ENCODE assay signal across 27 cellular contexts in the genomic region with DNA sequence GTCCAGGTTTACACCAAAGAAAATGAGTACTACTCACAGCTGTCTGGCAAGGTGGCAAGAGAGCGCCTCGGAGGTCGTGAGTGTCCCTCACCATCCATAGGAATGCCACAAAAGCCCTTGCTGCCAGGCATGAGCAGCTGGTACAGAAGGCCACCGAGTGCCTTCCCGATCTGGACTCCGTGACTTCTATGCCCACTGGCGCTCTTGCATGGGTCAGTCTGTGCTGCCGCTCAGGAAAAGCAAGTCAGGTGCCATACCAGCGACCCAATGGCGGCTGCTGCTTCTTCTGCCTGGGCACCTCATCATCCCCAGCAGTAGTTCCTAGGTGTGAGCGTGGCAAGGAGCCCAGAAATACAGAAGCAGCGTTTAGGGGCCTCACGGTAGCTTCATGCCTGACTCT.
"Had no signal": no experiment of that assay in that cellular context is flagged by ENCODE, and none has a peak within 500 bp of the region (broad histone marks: within the 10 kb centered on the region; RNA-seq: fewer than 3 reads in every experiment).

No MANE protein-coding gene starts in this region.

- H3K27ac Mint-ChIP-seq: mesothelial cell of epicardium; nephron; progenitor cell of endocrine pancreas; stimulated activated naive B cell treated with anti-CD40 and anti-IgM and Interleukin-4, amounts not matched to agents 10 μg/mL and 1 μg/mL and 100 μg/mL, for 72 hours had no signal

- ATAC-seq: left colon; left lung; right cardiac atrium; sciatic nerve; stimulated activated naive B cell treated with anti-CD40 and anti-IgM and Interleukin-4, amounts not matched to agents 10 μg/mL and 1 μg/mL and 100 μg/mL, for 72 hours; stimulated activated naive CD8-positive, alpha-beta T cell treated with anti-CD3 and anti-CD28 coated beads, Interleukin-15, Interleukin-2, amounts not matched to agents 100 U/mL and 50 U/mL, for 24 hours; upper lobe of right lung had no signal

- H3K4me1 ChIP-seq: testis, upper lobe of right lung had no signal

- H3K4me3 ChIP-seq: left lung, lung, ovary, skin epidermis, stomach, testis, thyroid gland, transverse colon, upper lobe of right lung had no signal

- H3K9me3 ChIP-seq: ovary, testis, thyroid gland, upper lobe of right lung had no signal

- H3K36me3 Mint-ChIP-seq: immature natural killer cell; mesothelial cell of epicardium; stimulated activated naive B cell treated with anti-CD40 and anti-IgM and Interleukin-4, amounts not matched to agents 10 μg/mL and 1 μg/mL and 100 μg/mL, for 72 hours had no signal

- H3K27me3 Mint-ChIP-seq: naive B cell; stimulated activated naive B cell treated with anti-CD40 and anti-IgM and Interleukin-4, amounts not matched to agents 10 μg/mL and 1 μg/mL and 100 μg/mL, for 72 hours had no signal

- H3K27ac ChIP-seq: ovary, skin epidermis, testis, thyroid gland, transverse colon, upper lobe of right lung had no signal

- DNase-seq: hypothalamus; immature natural killer cell; kidney; left colon; left lung; mesendoderm; naive B cell; ovary; right cardiac atrium; stimulated activated CD4-positive, alpha-beta T cell treated with anti-CD3 and anti-CD28 coated beads, Interleukin-12 subunit alpha, Interleukin-12 subunit beta, amount 100 ng/mL, for 4 hours; stimulated activated CD4-positive, alpha-beta T cell treated with anti-CD3 and anti-CD28 coated beads, Interleukin-15, amount 100 ng/mL, for 24 hours; stimulated activated CD4-positive, alpha-beta T cell treated with anti-CD3 and anti-CD28 coated beads, Interleukin-2, amount 100 ng/mL, for 24 hours; stimulated activated CD4-positive, alpha-beta T cell treated with anti-CD3 and anti-CD28 coated beads, Interleukin-4, amount 100 ng/mL, for 1 hour; stimulated activated naive B cell treated with anti-CD40 and anti-IgM and Interleukin-4, amounts not matched to agents 10 μg/mL and 1 μg/mL and 100 μg/mL, for 72 hours; stimulated activated naive CD8-positive, alpha-beta T cell treated with anti-CD3 and anti-CD28 coated beads, Interleukin-15, Interleukin-2, amounts not matched to agents 100 U/mL and 50 U/mL, for 24 hours; stomach; testis; thyroid gland; transverse colon; upper lobe of right lung had no signal

- H3K4me1 Mint-ChIP-seq: mesothelial cell of epicardium, nephron had no signal

- H3K27me3 ChIP-seq: left lung, ovary, stomach, testis, thyroid gland, transverse colon, upper lobe of right lung had no signal

- H3K4me3 Mint-ChIP-seq: mesothelial cell of epicardium; naive B cell; nephron; neural crest cell; stimulated activated naive B cell treated with anti-CD40 and anti-IgM and Interleukin-4, amounts not matched to agents 10 μg/mL and 1 μg/mL and 100 μg/mL, for 72 hours had no signal

- H3K36me3 ChIP-seq: ovary, stomach, thyroid gland, transverse colon, upper lobe of right lung had no signal
